ENCODE assay signal across 8 cellular contexts in the genomic region with DNA sequence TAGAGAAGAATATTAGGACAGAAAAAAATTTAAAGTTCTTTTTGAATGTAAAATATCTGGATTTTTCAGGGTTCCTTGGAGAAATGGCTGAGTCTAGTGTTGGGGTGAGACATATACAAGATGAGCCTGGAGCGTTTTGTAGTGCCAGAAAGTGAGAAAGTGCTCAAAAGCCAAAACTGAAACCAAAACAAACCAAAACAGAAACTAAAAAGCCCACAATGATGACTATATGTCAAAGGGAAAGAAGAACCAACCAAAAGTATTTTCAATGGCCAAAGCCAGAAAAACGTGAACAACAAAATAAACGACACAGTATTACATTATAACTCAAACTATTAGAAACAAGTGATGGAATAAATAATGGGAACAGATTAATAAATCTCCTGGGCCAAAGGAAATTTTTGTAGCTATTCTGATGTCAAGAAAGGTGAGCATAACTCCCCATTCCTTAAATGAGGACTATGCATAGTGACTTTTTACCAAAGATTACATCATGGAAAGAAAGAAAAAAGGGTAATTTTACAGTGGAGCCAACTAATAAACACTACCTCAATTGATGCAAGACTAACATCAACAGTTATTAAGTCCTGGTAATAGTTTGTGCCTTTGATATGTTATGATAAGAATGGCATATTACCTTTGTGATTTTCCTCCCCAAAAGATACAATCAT.
A peak's percentile ranks its signal among the peaks of the same experiment; 100 is the strongest.
DNase-seq lines count a peak whose midpoint lies in the region; ATAC-seq and TF ChIP-seq lines count a peak whose summit lies in the region.

No MANE protein-coding gene starts in this region.

- POLR2A ChIA-PET in GM10248 (lab: Yijun Ruan, JAX): no interaction called here

- CTCF ChIA-PET in GM10248 (lab: Yijun Ruan, JAX): no interaction called here

- peaks cover 9% of the 10 kb centered on the region for H3K9me3 Mint-ChIP-seq in activated T-helper 17 cell treated with anti-CD3 and anti-CD28 coated beads, Interleukin-2, amount 50 U/mL, for 72 hours

- peaks cover 7% of the 10 kb centered on the region for H3K4me1 Mint-ChIP-seq in activated T-helper 17 cell treated with anti-CD3 and anti-CD28 coated beads, Interleukin-2, amount 50 U/mL, for 72 hours

- TF ChIP-seq CTCF in GM10248 (IDR thresholded peaks at IDR 0.05; ENCODE audit: control extremely low read depth, extremely low read depth, low read depth, missing control alignments): no peak

- H3K36me3 Mint-ChIP-seq in activated T-helper 17 cell treated with anti-CD3 and anti-CD28 coated beads, Interleukin-2, amount 50 U/mL, for 72 hours (ENCODE audit: low read depth): no peaks in the 10 kb centered on the region

- DNase-seq in GM10248 (ENCODE audit: extremely low spot score) (peak; percentile 3), NCI-H2227 treated with DMSO at 0.1 percent for 48 hours (lab: John Stamatoyannopoulos, UW) (no peak), NCI-H2196 treated with DMSO at 0.1 percent for 48 hours (lab: John Stamatoyannopoulos, UW; ENCODE audit: unreplicated experiment) (no peak)
- DNase-seq in stimulated activated CD4-positive, alpha-beta T cell treated with anti-CD3 and anti-CD28 coated beads, Interleukin-2, amount 100 ng/mL, for 24 hours: no peak
- no peak for DNase-seq in activated CD8-positive, alpha-beta memory T cell treated with anti-CD3 and anti-CD28 coated beads, Interleukin-2, amount 50 U/mL, for 48 hours

- peak; percentile 98 for ATAC-seq in GM21367 (IDR thresholded peaks at IDR 0.05; ENCODE audit: unreplicated experiment)
- peak; percentile 100 for ATAC-seq in HG03354 (IDR thresholded peaks at IDR 0.05; ENCODE audit: poor library complexity, severe bottlenecking, unreplicated experiment)
- peak; percentile 76 for ATAC-seq in activated T-helper 17 cell treated with anti-CD3 and anti-CD28 coated beads, Interleukin-2, amount 50 U/mL, for 72 hours (replicated peaks)

- no peaks in the 10 kb centered on the region for H3K27me3 Mint-ChIP-seq in activated T-helper 17 cell treated with anti-CD3 and anti-CD28 coated beads, Interleukin-2, amount 50 U/mL, for 72 hours

- no peak overlapping the region for H3K27ac Mint-ChIP-seq in activated T-helper 17 cell treated with anti-CD3 and anti-CD28 coated beads, Interleukin-2, amount 50 U/mL, for 72 hours

- H3K4me3 Mint-ChIP-seq in activated T-helper 17 cell treated with anti-CD3 and anti-CD28 coated beads, Interleukin-2, amount 50 U/mL, for 72 hours: no peak overlapping the region
